20 cellular contexts compared by ENCODE assay signal in genomic region chr2:1170241-1170640, GRCh38.
"Had no signal": no experiment of that assay in that cellular context is flagged by ENCODE, and none has a peak within 500 bp of the region (broad histone marks: within the 10 kb centered on the region; RNA-seq: fewer than 3 reads in every experiment).

No MANE protein-coding gene starts in this region.

- H3K27ac ChIP-seq: adrenal gland, foreskin keratinocyte, prostate gland, thoracic aorta had no signal

- H3K27me3 ChIP-seq: adrenal gland, foreskin keratinocyte had no signal

- H3K27ac Mint-ChIP-seq: activated T-helper 1 cell treated with anti-CD3 and anti-CD28 coated beads, Interleukin-12 subunit alpha, Interleukin-12 subunit beta, Interleukin-2, Interleukin-4 antibody, amounts not matched to agents 30 ng/mL and 10 ng/mL and 1 ng/mL, durations not matched to agents 14 hours and 24 hours and 36 hours; nephron progenitor cell; stimulated activated memory B cell treated with anti-CD40 and anti-IgM and Interleukin-4, amounts not matched to agents 10 μg/mL and 1 μg/mL and 100 μg/mL, for 72 hours had no signal

- H3K4me1 ChIP-seq: adrenal gland, foreskin keratinocyte, prostate gland had no signal

- H3K9me3 ChIP-seq: adrenal gland, prostate gland, thoracic aorta had no signal

- H3K36me3 Mint-ChIP-seq: stimulated activated memory B cell treated with anti-CD40 and anti-IgM and Interleukin-4, amounts not matched to agents 10 μg/mL and 1 μg/mL and 100 μg/mL, for 72 hours had no signal

- H3K4me3 Mint-ChIP-seq: activated T-helper 1 cell treated with anti-CD3 and anti-CD28 coated beads, Interleukin-12 subunit alpha, Interleukin-12 subunit beta, Interleukin-2, Interleukin-4 antibody, amounts not matched to agents 30 ng/mL and 10 ng/mL and 1 ng/mL, durations not matched to agents 14 hours and 24 hours and 36 hours; nephron progenitor cell; stimulated activated memory B cell treated with anti-CD40 and anti-IgM and Interleukin-4, amounts not matched to agents 10 μg/mL and 1 μg/mL and 100 μg/mL, for 72 hours had no signal

- H3K4me3 ChIP-seq: adrenal gland, prostate gland, smooth muscle cell, thoracic aorta had no signal

- DNase-seq: activated CD4-positive, alpha-beta T cell treated with anti-CD3 and anti-CD28 coated beads, Interleukin-2, amount 50 U/mL, for 4 hours; activated gamma-delta T cell treated with Interleukin-2 at 50 U/mL for 16 hours; adrenal gland; cerebellar nuclear complex; effector memory CD4-positive, alpha-beta T cell; foreskin keratinocyte; head of caudate nucleus; mammary epithelial cell; midbrain; nephron progenitor cell; stimulated activated CD4-positive, alpha-beta T cell treated with anti-CD3 and anti-CD28 coated beads, Interleukin-4, amount 100 ng/mL, for 4 hours had no signal

- ATAC-seq: activated naive CD4-positive, alpha-beta T cell treated with anti-CD3 and anti-CD28 coated beads, Interleukin-2, amount 50 U/mL, for 72 hours; foreskin keratinocyte; left lobe of liver; stimulated activated memory B cell treated with anti-CD40 and anti-IgM and Interleukin-4, amounts not matched to agents 10 μg/mL and 1 μg/mL and 100 μg/mL, for 72 hours had no signal

- H3K36me3 ChIP-seq: adrenal gland, prostate gland, thoracic aorta had no signal

- H3K4me1 Mint-ChIP-seq: stimulated activated memory B cell treated with anti-CD40 and anti-IgM and Interleukin-4, amounts not matched to agents 10 μg/mL and 1 μg/mL and 100 μg/mL, for 72 hours had no signal

- FAIRE-seq: bronchial epithelial cell, keratinocyte had no signal
